ENCODE assay signal across 8 cellular contexts in the genomic region with DNA sequence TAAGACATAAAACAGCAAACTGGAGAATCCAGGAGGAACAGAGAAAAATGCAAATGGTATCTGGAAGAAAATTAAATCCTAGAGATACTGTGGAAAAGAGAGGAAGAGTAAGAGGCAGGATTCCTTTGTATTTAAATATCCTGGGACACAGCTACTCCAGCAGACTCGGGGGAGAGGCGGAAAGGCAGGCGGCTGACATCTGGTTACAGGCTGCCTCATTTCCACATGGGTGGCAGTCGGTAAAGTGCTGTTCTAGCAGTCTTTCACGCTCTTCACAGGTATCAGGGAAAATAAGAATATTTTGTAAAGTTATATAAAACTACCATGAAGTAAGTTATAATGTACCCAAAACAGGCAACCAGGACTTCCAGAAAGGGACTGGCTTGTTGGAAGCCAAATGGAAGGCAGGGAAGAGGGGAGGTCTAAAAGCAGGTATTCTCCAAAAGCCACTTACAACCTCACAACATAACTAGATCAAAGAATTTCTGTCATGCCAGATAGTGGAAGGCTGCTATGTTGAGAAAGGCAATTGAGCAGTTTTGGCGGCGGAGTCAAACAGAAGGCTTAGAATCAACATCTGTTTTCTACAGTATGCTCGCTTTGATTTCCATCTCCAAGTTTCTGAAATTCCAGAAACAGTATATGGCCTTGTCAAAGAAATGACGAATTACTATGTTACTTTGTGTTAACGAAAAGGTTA.
A peak's percentile ranks its signal among the peaks of the same experiment; 100 is the strongest.
DNase-seq lines count a peak whose midpoint lies in the region; TF ChIP-seq lines count a peak whose summit lies in the region.

No MANE protein-coding gene starts in this region.

- no peak for TF ChIP-seq CTCF in nephron (IDR thresholded peaks at IDR 0.05; ENCODE audit: unreplicated experiment in 3 of 3)

- peaks cover 35% of the 10 kb centered on the region for H3K36me3 Mint-ChIP-seq in nephron (ENCODE audit: low read depth)

- H3K9me3 ChIP-seq in endocrine pancreas (ENCODE audit: control insufficient read depth, low read length) = no peaks in the 10 kb centered on the region

- H3K27me3 ChIP-seq in endocrine pancreas (ENCODE audit: control insufficient read depth, insufficient read depth, low read length) = no peaks in the 10 kb centered on the region

- DNase-seq in Ammon's horn (ENCODE audit: low spot score) = peak; percentile 13
- DNase-seq in NCI-H1694 (lab: John Stamatoyannopoulos, UW) = peak; percentile 7
- no peak for DNase-seq in activated effector memory CD4-positive, alpha-beta T cell treated with anti-CD3 and anti-CD28 coated beads, Interleukin-2, amount 50 U/mL, for 16 hours
- no peak for DNase-seq in NCI-H2107 treated with DMSO at 0.1 percent for 48 hours (lab: John Stamatoyannopoulos, UW; ENCODE audit: unreplicated experiment)
- DNase-seq in stimulated activated CD4-positive, alpha-beta T cell treated with anti-CD3 and anti-CD28 coated beads, Interleukin-4, amount 100 ng/mL, for 1 hour = no peak
- DNase-seq in iPS-NIHi11 (ENCODE audit: low spot score) = no peak

- H3K9me3 Mint-ChIP-seq in nephron = peaks cover 7% of the 10 kb centered on the region

- peaks cover 6% of the 10 kb centered on the region for H3K4me1 ChIP-seq in endocrine pancreas (ENCODE audit: control insufficient read depth, insufficient read depth, low read length)

- peak overlapping the region; percentile 88 to 96 (median 91) for H3K4me3 Mint-ChIP-seq in nephron

- peaks cover 23% of the 10 kb centered on the region for H3K4me1 Mint-ChIP-seq in nephron

- peak overlapping the region in 2 of 3 experiments; percentile 70 to 80 for H3K27ac Mint-ChIP-seq in nephron

- H3K9ac ChIP-seq in endocrine pancreas (ENCODE audit: control insufficient read depth, insufficient read depth, low read length) = peak overlapping the region; percentile 54

- H3K27me3 Mint-ChIP-seq in nephron (ENCODE audit: low read depth) = peaks cover 15% of the 10 kb centered on the region

- peak overlapping the region; percentile 88 for H3K4me3 ChIP-seq in endocrine pancreas (ENCODE audit: control insufficient read depth, insufficient read depth, low read length)

- no peaks in the 10 kb centered on the region for H3K36me3 ChIP-seq in endocrine pancreas (ENCODE audit: control insufficient read depth, insufficient read depth, low read length)

Comparison
In these comparisons a context has a peak if more than half of its experiments do, and no peak if none do; other contexts are left out.
1. DNase-seq: peak in Ammon's horn (single experiment) and NCI-H1694 (single experiment); none in activated effector memory CD4-positive, alpha-beta T cell treated with anti-CD3 and anti-CD28 coated beads, Interleukin-2, amount 50 U/mL, for 16 hours (single experiment), NCI-H2107 treated with DMSO at 0.1 percent for 48 hours (single experiment), stimulated activated CD4-positive, alpha-beta T cell treated with anti-CD3 and anti-CD28 coated beads, Interleukin-4, amount 100 ng/mL, for 1 hour (single experiment) and iPS-NIHi11 (single experiment).